Comparison of ENCODE assay signal across 19 cellular contexts in genomic region chr12:93918262-93918661, GRCh38.
DNase-seq lines count a peak whose midpoint lies in the region; ATAC-seq, FAIRE-seq and TF ChIP-seq lines count a peak whose summit lies in the region.
"Had no signal": no experiment of that assay in that cellular context is flagged by ENCODE, and none has a peak within 500 bp of the region (broad histone marks: within the 10 kb centered on the region; RNA-seq: fewer than 3 reads in every experiment).

No MANE protein-coding gene starts in this region.

- POLR2A ChIA-PET in BJ (lab: Charles Lee) = interaction anchor here (0.6 to 1.1 kb wide), 6 partner anchors 16 to 180 kb away, joined by 3 to 30 read pairs (median 4); no protein-coding TSS in a partner anchor
- POLR2A ChIA-PET in SK-N-SH (lab: Yijun Ruan, JAX) = no interaction called here
- POLR2A ChIA-PET in GM10248 (lab: Yijun Ruan, JAX) = no interaction called here

- H3K4me2 ChIP-seq in SK-N-SH = peak overlapping the region; percentile 37; the same call in 1 of the 2 replicates
- H3K4me2 ChIP-seq: KMS-11 had no signal

- no peaks in the 10 kb centered on the region for H3K27me3 ChIP-seq in BJ (ENCODE audit: control insufficient read depth, insufficient read depth, low read length)
- H3K27me3 ChIP-seq in SK-N-SH (ENCODE audit: insufficient read depth) = no peaks in the 10 kb centered on the region

- TF ChIP-seq POLR2A in GM12891 (IDR thresholded peaks at IDR 0.05; ENCODE audit: low read depth, low read length) = no peak

- no peaks in the 10 kb centered on the region for H4K20me1 ChIP-seq in SK-N-SH (ENCODE audit: insufficient read depth)

- no peaks in the 10 kb centered on the region for H3K79me2 ChIP-seq in SK-N-SH (ENCODE audit: insufficient read depth)

- 65% methylated on average over 6 of the region's 6 CpGs for WGBS in SK-N-SH (ENCODE audit: low lambda C conversion rate)

- no peaks in the 10 kb centered on the region for H3K9me2 ChIP-seq in SK-N-SH

- peak overlapping the region; percentile 70 for H3K9ac ChIP-seq in SK-N-SH
- H3K9ac ChIP-seq: KMS-11 had no signal

- H3K9me3 ChIP-seq in SK-N-SH = no peaks in the 10 kb centered on the region

- TF ChIP-seq RAD21 in SK-N-SH (IDR thresholded peaks at IDR 0.05; ENCODE audit: low read length) = no peak

- DNase-seq in BJ (ENCODE audit: low read depth) = peak; percentile 83
- no peak for DNase-seq in SK-N-SH
- DNase-seq in fibroblast of peridontal ligament (ENCODE audit: extremely low read depth) = peak; percentile 93
- DNase-seq in retinal pigment epithelial cell (ENCODE audit: low read depth) = peak; percentile 90
- no peak for DNase-seq in GM12891 (ENCODE audit: insufficient read length, low spot score)
- no peak for DNase-seq in GM10248 (ENCODE audit: extremely low spot score)
- no peak for DNase-seq in activated T-cell treated with anti-CD3 and anti-CD28 coated beads for 4 hours
- DNase-seq: activated naive CD8-positive, alpha-beta T cell treated with anti-CD3 and anti-CD28 coated beads for 36 hours; CD4-positive, alpha-beta T cell; dermis blood vessel endothelial cell; GDM1; kidney glomerular epithelial cell; NCI-H1436 treated with DMSO at 0.1 percent for 48 hours; NCI-H510A; stimulated activated CD4-positive, alpha-beta T cell treated with anti-CD3 and anti-CD28 coated beads, Interleukin-2, amount 100 ng/mL, for 48 hours; T-helper 2 cell had no signal

- peaks cover 0 to 21% of the 10 kb centered on the region in 2 experiments; a peak in 1 of 4 replicates for H3K4me1 ChIP-seq in SK-N-SH (ENCODE audit: control insufficient read depth in 1 of 2, insufficient read depth in 2 of 2, low read depth in 1 of 2, low read length in 1 of 2)

- CTCF ChIA-PET in BJ (lab: Yijun Ruan, JAX) (interaction anchor here (0.6 to 1.5 kb wide), 9 partner anchors 24 to 349 kb away, joined by 3 to 9 read pairs (median 3); no protein-coding TSS in a partner anchor), SK-N-SH (lab: Yijun Ruan, JAX) (interaction anchor here (0.9 kb wide), 1 partner anchor 151 kb away, joined by 3 read pairs; no protein-coding TSS in a partner anchor), GM10248 (lab: Yijun Ruan, JAX) (no interaction called here)

- peaks cover 31% of the 10 kb centered on the region for H3F3A ChIP-seq in SK-N-SH (replicated peaks; ENCODE audit: insufficient read depth)

- H3K4me3 ChIP-seq in BJ (ENCODE audit: low read depth, low read length) = no peak overlapping the region
- no peak overlapping the region for H3K4me3 ChIP-seq in SK-N-SH (ENCODE audit: low read depth in 2 of 2, low read length in 1 of 2)
- H3K4me3 ChIP-seq in retinal pigment epithelial cell (ENCODE audit: low read length) = no peak overlapping the region

- FAIRE-seq in GM12891 (lab: Jason Lieb, UNC) = no peak

- peak overlapping the region in 1 of 2 experiments; percentile 91; a peak in 2 of 4 replicates for H3K27ac ChIP-seq in SK-N-SH (ENCODE audit: low read depth in 2 of 2, low read length in 1 of 2)
- H3K27ac ChIP-seq: KMS-11 had no signal

- H2AFZ ChIP-seq in SK-N-SH (ENCODE audit: low read depth) = peak overlapping the region; percentile 61; the same call in 1 of the 2 replicates

- peak in 1 of 2 experiments; percentile 56; a peak in 1 of 4 replicates for TF ChIP-seq EP300 in SK-N-SH (IDR thresholded peaks at IDR 0.05; ENCODE audit: borderline replicate concordance in 1 of 2, low read depth in 1 of 2, low read length in 1 of 2)

- H3K36me3 ChIP-seq in BJ (ENCODE audit: control insufficient read depth, insufficient read depth, low read length) (no peaks in the 10 kb centered on the region), SK-N-SH (replicated peaks in 1 of 2; ENCODE audit: control insufficient read depth in 1 of 2, insufficient read depth in 2 of 2, low read length in 1 of 2) (no peaks in the 10 kb centered on the region)

- TF ChIP-seq CTCF in BJ (IDR thresholded peaks at IDR 0.05; ENCODE audit: insufficient read depth, low read depth, low read length) (no peak), SK-N-SH (IDR thresholded peaks at IDR 0.05) (no peak), retinal pigment epithelial cell (conservative IDR thresholded peaks at IDR 0.05; ENCODE audit: low read depth, low read length) (no peak), GM10248 (IDR thresholded peaks at IDR 0.05; ENCODE audit: control extremely low read depth, extremely low read depth, low read depth, missing control alignments) (no peak)

- no peak for ATAC-seq in HG02970 (IDR thresholded peaks at IDR 0.05; ENCODE audit: low FRiP score, unreplicated experiment)
- ATAC-seq: Panc1 had no signal

TF ChIP-seq in SK-N-SH, 30 proteins besides CTCF, POLR2A, EP300 and RAD21:
- TF ChIP-seq EZH2phosphoT487 (IDR thresholded peaks at IDR 0.05; ENCODE audit: borderline replicate concordance, low read depth) = no peak
- no peak for TF ChIP-seq FOXJ3 (CRISPR knock-in tag; IDR thresholded peaks at IDR 0.05)
- TF ChIP-seq YY1 (IDR thresholded peaks at IDR 0.05; ENCODE audit: low read depth) = no peak
- TF ChIP-seq RCOR1 (IDR thresholded peaks at IDR 0.05; ENCODE audit: low read length) = no peak
- no peak for TF ChIP-seq RXRA (IDR thresholded peaks at IDR 0.05; ENCODE audit: borderline replicate concordance, low read depth)
- TF ChIP-seq FOXM1 (IDR thresholded peaks at IDR 0.05; ENCODE audit: low read depth) = no peak
- no peak for TF ChIP-seq TEAD4 (IDR thresholded peaks at IDR 0.05; ENCODE audit: borderline replicate concordance, insufficient read depth)
- TF ChIP-seq FOSL2 (IDR thresholded peaks at IDR 0.05; ENCODE audit: borderline replicate concordance, low read depth) = peak; percentile 47; the same call in 1 of the 2 replicates
- TF ChIP-seq RFX5 (IDR thresholded peaks at IDR 0.05; ENCODE audit: low read length) = no peak
- peak; percentile 51 for TF ChIP-seq JUND (IDR thresholded peaks at IDR 0.05)
- peak; percentile 73 for TF ChIP-seq PBX3 (IDR thresholded peaks at IDR 0.05)
- TF ChIP-seq SMC3 (IDR thresholded peaks at IDR 0.05; ENCODE audit: low read depth, low read length) = no peak
- no peak for TF ChIP-seq TAF1 (IDR thresholded peaks at IDR 0.05; ENCODE audit: borderline replicate concordance, low read depth, low read length)
- no peak for TF ChIP-seq POLR2AphosphoS5 (IDR thresholded peaks at IDR 0.05; ENCODE audit: low read depth, low read length)
- no peak for TF ChIP-seq MXI1 (IDR thresholded peaks at IDR 0.05; ENCODE audit: low read depth, low read length)
- TF ChIP-seq TCF12 (IDR thresholded peaks at IDR 0.05) = peak; percentile 66
- TF ChIP-seq CHD2 (IDR thresholded peaks at IDR 0.05; ENCODE audit: low read length, partially characterized antibody) = no peak

TF ChIP-seq in GM12891, 5 proteins besides CTCF, POLR2A, EP300 and RAD21:
- TF ChIP-seq PAX5 (IDR thresholded peaks at IDR 0.05; ENCODE audit: insufficient read depth, low read length, severe bottlenecking) (no peak), POLR2AphosphoS5 (IDR thresholded peaks at IDR 0.05; ENCODE audit: low read depth, low read length) (no peak), TAF1 (IDR thresholded peaks at IDR 0.05; ENCODE audit: low read depth, low read length) (no peak), SPI1 (IDR thresholded peaks at IDR 0.05; ENCODE audit: low read depth, low read length) (no peak), POU2F2 (IDR thresholded peaks at IDR 0.05; ENCODE audit: low read depth, low read length) (no peak)

Comparison
In these comparisons a context has a peak if more than half of its experiments do, and no peak if none do; other contexts are left out.
1. DNase-seq: peak in BJ (single experiment), fibroblast of peridontal ligament (single experiment) and retinal pigment epithelial cell (single experiment); none in SK-N-SH (single experiment), GM12891 (single experiment), GM10248 (single experiment) and activated T-cell treated with anti-CD3 and anti-CD28 coated beads for 4 hours (single experiment).